Comparison of ENCODE assay signal across 18 cellular contexts in genomic region chr7:29840701-29841100, GRCh38. TPM values are rescaled to one million over a fixed set of nuclear protein-coding genes. Genes with fewer than 3 reads are reported as not detected.
"Had no signal": no experiment of that assay in that cellular context is flagged by ENCODE, and none has a peak within 500 bp of the region (broad histone marks: within the 10 kb centered on the region; RNA-seq: fewer than 3 reads in every experiment).

No MANE protein-coding gene starts in this region.

- H3K4me1 ChIP-seq: foreskin keratinocyte, lower lobe of right lung, tibial nerve had no signal

- H3K9me3 ChIP-seq: lower lobe of right lung, tibial nerve had no signal

- H3K4me3 Mint-ChIP-seq: activated naive CD4-positive, alpha-beta T cell treated with anti-CD3 and anti-CD28 coated beads, Interleukin-2, amount 50 U/mL, for 24 hours; dendritic cell treated with granulocyte-macrophage colony-stimulating factor and Interleukin-4, amounts not matched to agents 40 ng/mL and 50 ng/mL, for 4 days; natural killer cell treated with Interleukin-12 subunit alpha and Interleukin-12 subunit beta and Interleukin-15 and Interleukin-18, amount 100 ng/mL, for 72 hours had no signal

- H3K27ac ChIP-seq: foreskin keratinocyte, lower lobe of right lung, tibial nerve had no signal

- H3K4me1 Mint-ChIP-seq: activated naive CD4-positive, alpha-beta T cell treated with anti-CD3 and anti-CD28 coated beads, Interleukin-2, amount 50 U/mL, for 24 hours had no signal

- H3K27ac Mint-ChIP-seq: activated naive CD4-positive, alpha-beta T cell treated with anti-CD3 and anti-CD28 coated beads, Interleukin-2, amount 50 U/mL, for 24 hours; dendritic cell treated with granulocyte-macrophage colony-stimulating factor and Interleukin-4, amounts not matched to agents 40 ng/mL and 50 ng/mL, for 4 days; natural killer cell treated with Interleukin-12 subunit alpha and Interleukin-12 subunit beta and Interleukin-15 and Interleukin-18, amount 100 ng/mL, for 72 hours had no signal

- DNase-seq: activated gamma-delta T cell; effector CD8-positive, alpha-beta T cell; foreskin keratinocyte; glutamatergic neuron; hippocampal formation; lower lobe of right lung; nucleus accumbens; stimulated activated CD4-positive, alpha-beta T cell treated with anti-CD3 and anti-CD28 coated beads, Interleukin-2, amount 100 ng/mL, for 24 hours; stimulated activated naive CD8-positive, alpha-beta T cell treated with anti-CD3 and anti-CD28 coated beads, Interleukin-15, Interleukin-2, amounts not matched to agents 100 U/mL and 50 U/mL, for 24 hours; substantia nigra; T-helper 1 cell; T-helper 9 cell had no signal

- ATAC-seq: activated CD4-positive, CD25-positive, alpha-beta regulatory T cell treated with anti-CD3 and anti-CD28 coated beads, Interleukin-2, amount 50 U/mL, for 24 hours; foreskin keratinocyte; lower lobe of right lung; stimulated activated naive CD8-positive, alpha-beta T cell treated with anti-CD3 and anti-CD28 coated beads, Interleukin-15, Interleukin-2, amounts not matched to agents 100 U/mL and 50 U/mL, for 24 hours had no signal

- H3K36me3 Mint-ChIP-seq: activated naive CD4-positive, alpha-beta T cell treated with anti-CD3 and anti-CD28 coated beads, Interleukin-2, amount 50 U/mL, for 24 hours; natural killer cell treated with Interleukin-12 subunit alpha and Interleukin-12 subunit beta and Interleukin-15 and Interleukin-18, amount 100 ng/mL, for 72 hours had no signal

- H3K9me3 Mint-ChIP-seq: activated naive CD4-positive, alpha-beta T cell treated with anti-CD3 and anti-CD28 coated beads, Interleukin-2, amount 50 U/mL, for 24 hours; dendritic cell treated with granulocyte-macrophage colony-stimulating factor and Interleukin-4, amounts not matched to agents 40 ng/mL and 50 ng/mL, for 4 days; natural killer cell treated with Interleukin-12 subunit alpha and Interleukin-12 subunit beta and Interleukin-15 and Interleukin-18, amount 100 ng/mL, for 72 hours had no signal

- H3K36me3 ChIP-seq: lower lobe of right lung, tibial nerve had no signal

- H3K4me3 ChIP-seq: lower lobe of right lung, tibial nerve had no signal

- H3K27me3 ChIP-seq: tibial nerve had no signal

RNA-seq across cellular contexts. Expression of gene WIPF3, which starts 34.4 kb away (rescaled TPM):
- total RNA-seq: activated CD8-positive, alpha-beta memory T cell treated with anti-CD3 and anti-CD28 coated beads for 36 hours; natural killer cell treated with Interleukin-12 subunit alpha and Interleukin-12 subunit beta and Interleukin-15 and Interleukin-18, amount 100 ng/mL, for 72 hours had no signal
